In genomic region chr16:10182186-10182683, GRCh38 we compare ENCODE assay signal across 7 cellular contexts. TPM values are rescaled to one million over a fixed set of nuclear protein-coding genes. Genes with fewer than 3 reads are reported as not detected.
DNase-seq lines count a peak whose midpoint lies in the region; ATAC-seq, FAIRE-seq and TF ChIP-seq lines count a peak whose summit lies in the region.

GRIN2A (minus strand) TSS chr16:10182428; CDS start chr16:10180411, 2,017 bp downstream.

- H3K27me3 ChIP-seq in HCT116 (ENCODE audit: insufficient read depth, low read length), result no peaks in the 10 kb centered on the region
- peaks cover 18 to 38% of the 10 kb centered on the region in 2 experiments for H3K27me3 ChIP-seq in HepG2 (ENCODE audit: control insufficient read depth in 1 of 2, insufficient read depth in 2 of 2, low read length in 2 of 2)

- CTCF ChIA-PET in HCT116 (lab: Charles Lee), result interaction anchor here (1.6 kb wide), 1 partner anchor 534 kb away, joined by 6 read pairs; no protein-coding TSS in a partner anchor
- CTCF ChIA-PET in HepG2 (lab: Yijun Ruan, JAX; ENCODE audit: low intra/inter-chr PET ratio, low total read pairs), result interaction anchor here (0.7 to 4.2 kb wide), 6 partner anchors 534 to 1043 kb away, joined by 4 to 36 read pairs (median 19); no protein-coding TSS in a partner anchor

- ATAC-seq in HCT116 (no peak), HepG2 (no peak), esophagus mucosa (no peak), GM18868 (IDR thresholded peaks at IDR 0.05; ENCODE audit: unreplicated experiment) (no peak), GM18498 (IDR thresholded peaks at IDR 0.05; ENCODE audit: unreplicated experiment) (no peak)

- TF ChIP-seq EP300 in HepG2 (IDR thresholded peaks at IDR 0.05; ENCODE audit: low read depth in 2 of 2, low read length in 2 of 2) (no peak), HepG2 (CRISPR knock-in tag; IDR thresholded peaks at IDR 0.05; ENCODE audit: borderline replicate concordance) (no peak)

- 7% methylated on average over 29 of the region's 29 CpGs for WGBS in HepG2 (ENCODE audit: low lambda C conversion rate)

- DNase-seq in HCT116 (ENCODE audit: low read depth, low spot score) (no peak), astrocyte of the cerebellum (ENCODE audit: low read depth) (no peak), HepG2 (ENCODE audit: low spot score) (no peak), substantia nigra (lab: John Stamatoyannopoulos, UW) (peak in 11 of 49 donors; percentile 2 to 52 (median 32))

- intact Hi-C loops in HCT116 (cut with micrococcal nuclease), result no loop called here
- intact Hi-C loops in HepG2 (cut with micrococcal nuclease; ENCODE audit: unreplicated experiment), result no loop called here

- BruUV-seq in HCT116 (replicated peaks; lab: Mats Ljungman, UMichigan), result no TSS peak
- no TSS peak for BruUV-seq in HepG2 (replicated peaks; lab: Mats Ljungman, UMichigan)

- no peaks in the 10 kb centered on the region for H3K79me2 ChIP-seq in HCT116 (ENCODE audit: insufficient read depth, low read length)
- H3K79me2 ChIP-seq in HepG2 (ENCODE audit: insufficient read depth, low read length), result no peaks in the 10 kb centered on the region

- no peak for TF ChIP-seq CTCF in HCT116 (IDR thresholded peaks at IDR 0.05 in 2 of 3, conservative IDR thresholded peaks at IDR 0.05 in 1 of 3; ENCODE audit: borderline replicate concordance in 1 of 3, insufficient read depth in 1 of 3, low read depth in 2 of 3, low read length in 2 of 3)
- TF ChIP-seq CTCF in astrocyte of the cerebellum (IDR thresholded peaks at IDR 0.05; ENCODE audit: low read depth, low read length, missing control alignments), result no peak
- TF ChIP-seq CTCF in HepG2 (CRISPR knock-in tag; IDR thresholded peaks at IDR 0.05), result no peak

- no peaks in the 10 kb centered on the region for H3K9me2 ChIP-seq in HCT116 (ENCODE audit: insufficient read depth)

- H3K4me2 ChIP-seq in HCT116 (ENCODE audit: low read length) (peak within 1 kb of the TSS; percentile 40), HepG2 (ENCODE audit: low read depth, low read length) (peak within 1 kb of the TSS; percentile 34; the same call in 1 of the 2 replicates)

- no peak for TF ChIP-seq POLR2A in HCT116 (IDR thresholded peaks at IDR 0.05; ENCODE audit: borderline replicate concordance, extremely low read depth, insufficient read depth, insufficient read length)
- TF ChIP-seq POLR2A in HepG2 (IDR thresholded peaks at IDR 0.05; ENCODE audit: insufficient read depth in 1 of 2, low read depth in 2 of 2, low read length in 2 of 2), result no peak

- H3K9ac ChIP-seq in HCT116 (ENCODE audit: low read length) (no peak within 1 kb of the TSS), HepG2 (ENCODE audit: insufficient read depth, low read depth, low read length) (no peak within 1 kb of the TSS)

- no peak for TF ChIP-seq RAD21 in HCT116 (IDR thresholded peaks at IDR 0.05; ENCODE audit: low read depth)
- TF ChIP-seq RAD21 in HepG2 (CRISPR knock-in tag; IDR thresholded peaks at IDR 0.05), result no peak

- no peaks in the 10 kb centered on the region for H4K20me1 ChIP-seq in HCT116 (ENCODE audit: insufficient read depth)
- H4K20me1 ChIP-seq in HepG2 (ENCODE audit: insufficient read depth, low read length), result no peaks in the 10 kb centered on the region

- POLR2A ChIA-PET in HCT116 (lab: Charles Lee) (no interaction called here), HepG2 (lab: Yijun Ruan, JAX) (no interaction called here)

- H2AFZ ChIP-seq in HCT116 (ENCODE audit: low read depth, low read length, poor library complexity, severe bottlenecking) (peak within 1 kb of the TSS; percentile 41), HepG2 (ENCODE audit: low read length) (no peak within 1 kb of the TSS)

- in situ Hi-C loops in astrocyte of the cerebellum (cut with HindIII; ENCODE audit: low sequenced_read_pairs) (no loop called here), HepG2 (cut with HindIII; ENCODE audit: extremely low pct_ligation_motif_present, low pct_unique_long_range_greater_than_20kb) (loop anchor here (5.0 kb wide), 3 partner anchors 530 to 1020 kb away; no protein-coding TSS in a partner anchor)

- H3K36me3 ChIP-seq in HCT116 (ENCODE audit: control insufficient read depth in 1 of 2, insufficient read depth in 2 of 2, low read length in 2 of 2) (no peaks in the 10 kb centered on the region), HepG2 (replicated peaks in 1 of 2; ENCODE audit: control insufficient read depth in 1 of 2, insufficient read depth in 2 of 2, low read length in 2 of 2) (no peaks in the 10 kb centered on the region)

- no peak within 1 kb of the TSS for H3K4me3 ChIP-seq in HCT116 (replicated peaks in 1 of 2; ENCODE audit: low read depth in 1 of 2, low read length in 2 of 2)
- peak within 1 kb of the TSS; percentile 46 for H3K4me3 ChIP-seq in astrocyte of the cerebellum (ENCODE audit: low read depth, low read length)
- H3K4me3 ChIP-seq in HepG2 (replicated peaks in 1 of 3; ENCODE audit: insufficient read depth in 1 of 3, low read depth in 2 of 3, low read length in 3 of 3), result peak within 1 kb of the TSS in 1 of 3 experiments; percentile 23; a peak in 1 of 6 replicates

- no peaks in the 10 kb centered on the region for H3K9me3 ChIP-seq in HCT116 (ENCODE audit: control insufficient read depth in 1 of 2, insufficient read depth in 1 of 2, low read depth in 1 of 2, low read length in 2 of 2)
- no peaks in the 10 kb centered on the region for H3K9me3 ChIP-seq in HepG2 (ENCODE audit: low read length)

- no peak within 1 kb of the TSS for H3K27ac ChIP-seq in HCT116 (ENCODE audit: low read depth, low read length)
- H3K27ac ChIP-seq in HepG2 (ENCODE audit: extremely low read length, insufficient read depth, low read length), result no peak within 1 kb of the TSS
- H3K27ac ChIP-seq in substantia nigra (ENCODE audit: low read depth, low read length, poor library complexity, severe bottlenecking), result peak within 1 kb of the TSS; percentile 35

- RAD21 ChIA-PET in HCT116 (lab: Charles Lee; ENCODE audit: low non-redundant PET in 1 of 2, low total read pairs in 2 of 2, uncharacterized antibody in 2 of 2, unreplicated experiment in 2 of 2), result interaction anchor here in 1 of 2 experiments (0.6 kb wide), 1 partner anchor 80 kb away, joined by 4 read pairs; no protein-coding TSS in a partner anchor

- H3K4me1 ChIP-seq in HCT116 (ENCODE audit: control insufficient read depth in 1 of 2, insufficient read depth in 2 of 2, low read length in 2 of 2) (peaks cover 0 to 4% of the 10 kb centered on the region in 2 experiments; a peak in 1 of 4 replicates), HepG2 (ENCODE audit: insufficient read depth, low read length) (peaks cover 8% of the 10 kb centered on the region)

- FAIRE-seq in HepG2 (lab: Jason Lieb, UNC), result no peak

TF ChIP-seq in HCT116, 20 proteins besides CTCF, POLR2A, EP300 and RAD21 (continues in another document):
- TF ChIP-seq ZNF274 (IDR thresholded peaks at IDR 0.05; ENCODE audit: low read depth, low read length) (no peak), TCF7L2 (IDR thresholded peaks at IDR 0.05; ENCODE audit: borderline replicate concordance, extremely low read depth, insufficient read depth, insufficient read length) (no peak), MAX (IDR thresholded peaks at IDR 0.05) (no peak), EZH2phosphoT487 (IDR thresholded peaks at IDR 0.05; ENCODE audit: borderline replicate concordance) (no peak)

TF ChIP-seq in HepG2, 621 proteins besides CTCF, POLR2A, EP300 and RAD21 (continues in another document):
- TF ChIP-seq ZSCAN31 (CRISPR knock-in tag; IDR thresholded peaks at IDR 0.05; ENCODE audit: low read depth), result 0 out of 2 replicates have a peak, but pooled peaks have one; percentile 12
- TF ChIP-seq ZKSCAN5 (CRISPR knock-in tag; IDR thresholded peaks at IDR 0.05), result no peak
- TF ChIP-seq ZBTB20 (CRISPR knock-in tag; IDR thresholded peaks at IDR 0.05; ENCODE audit: borderline replicate concordance, low read depth), result no peak
- no peak for TF ChIP-seq SALL2 (CRISPR knock-in tag; IDR thresholded peaks at IDR 0.05)
- no peak for TF ChIP-seq CENPX (CRISPR knock-in tag; IDR thresholded peaks at IDR 0.05)
- TF ChIP-seq NRL (CRISPR knock-in tag; IDR thresholded peaks at IDR 0.05; ENCODE audit: borderline replicate concordance), result no peak
- no peak for TF ChIP-seq ZNF510 (CRISPR knock-in tag; IDR thresholded peaks at IDR 0.05; ENCODE audit: low read depth)
- 0 out of 2 replicates have a peak, but pooled peaks have one; percentile 60 for TF ChIP-seq PCBP1 (IDR thresholded peaks at IDR 0.05; ENCODE audit: borderline replicate concordance, low read depth, low read length)
- no peak for TF ChIP-seq CHCHD3 (CRISPR knock-in tag; IDR thresholded peaks at IDR 0.05)
- TF ChIP-seq EZH2 (conservative IDR thresholded peaks at IDR 0.05; ENCODE audit: low read depth, low read length), result 0 out of 2 replicates have a peak, but pooled peaks have one; percentile 19
- no peak for TF ChIP-seq FOXP1 (IDR thresholded peaks at IDR 0.05)
- TF ChIP-seq FOXP1 (CRISPR knock-in tag; IDR thresholded peaks at IDR 0.05), result no peak

RNA-seq across cellular contexts. Expression of gene GRIN2A, which starts in this region (rescaled TPM):
- total RNA-seq in HCT116 (2021; ENCODE audit: unreplicated experiment) (0.02 TPM), HepG2 (2016; rRNA removed; fragmentation: Illumina TruSeq; extraction: Trizol) (not detected in 2 replicates), esophagus mucosa (not detected)
- not detected in 2 replicates for polyA plus RNA-seq in HCT116 (2012)
- total RNA-seq in HepG2 (2016; cell fraction: cytosol; rRNA removed; fragmentation: Illumina TruSeq; extraction: Trizol; ENCODE audit: low read depth), result not detected in 2 replicates
- total RNA-seq in HepG2 (2016; cell fraction: insoluble cytoplasmic fraction; rRNA removed; fragmentation: Illumina TruSeq; extraction: Trizol), result not detected in 2 replicates
- total RNA-seq in HepG2 (2016; cell fraction: membrane; rRNA removed; fragmentation: Illumina TruSeq; extraction: Trizol), result not detected in 2 replicates
- not detected in 2 replicates for total RNA-seq in HepG2 (2016; cell fraction: nucleus; rRNA removed; fragmentation: Illumina TruSeq; extraction: Trizol)
- not detected in 2 replicates for polyA plus RNA-seq in HepG2 (2011; rRNA removed)
- polyA plus RNA-seq in HepG2 (2011; cell fraction: cytosol; rRNA removed), result not detected in 2 replicates
- not detected in 2 replicates for polyA plus RNA-seq in HepG2 (2011; cell fraction: nucleus; rRNA removed)
- not detected in 2 replicates for polyA plus RNA-seq in HepG2 (2012)
- not detected in 2 replicates for polyA plus RNA-seq in HepG2 (2016; cell fraction: cytosol; fragmentation: Illumina TruSeq; extraction: Trizol; ENCODE audit: low read depth)
- polyA plus RNA-seq in HepG2 (2016; cell fraction: insoluble cytoplasmic fraction; fragmentation: Illumina TruSeq; extraction: Trizol; ENCODE audit: low read depth), result not detected in 2 replicates
- not detected in 2 replicates for polyA plus RNA-seq in HepG2 (2016; cell fraction: membrane; fragmentation: Illumina TruSeq; extraction: Trizol; ENCODE audit: low read depth)
- not detected in 2 replicates for polyA plus RNA-seq in HepG2 (2016; cell fraction: nucleus; fragmentation: Illumina TruSeq; extraction: Trizol; ENCODE audit: insufficient read depth, low read depth)
- polyA minus RNA-seq in HepG2 (2011; rRNA and poly(A)+ RNA removed; ENCODE audit: low replicate concordance), result not detected in 2 replicates
- not detected in 2 replicates for polyA minus RNA-seq in HepG2 (2011; cell fraction: cytosol; rRNA and poly(A)+ RNA removed)
- polyA minus RNA-seq in HepG2 (2011; cell fraction: nucleus; rRNA and poly(A)+ RNA removed), result not detected in 2 replicates

Comparison
In these comparisons a context has a peak if more than half of its experiments do, and no peak if none do; other contexts are left out.
1. Of the 20 proteins assayed by ChIP-seq in both HepG2 and HCT116: peak only in HepG2: EZH2; only in HCT116: none; in both: none; in neither: 19.